In genomic region chr5:35212006-35212982, GRCh38 we compare ENCODE assay signal across 14 cellular contexts. TPM values are rescaled to one million over a fixed set of nuclear protein-coding genes. Genes with fewer than 3 reads are reported as not detected.
A peak's percentile ranks its signal among the peaks of the same experiment; 100 is the strongest.
DNase-seq lines count a peak whose midpoint lies in the region; ATAC-seq and TF ChIP-seq lines count a peak whose summit lies in the region.
"Had no signal": no experiment of that assay in that cellular context is flagged by ENCODE, and none has a peak within 500 bp of the region (broad histone marks: within the 10 kb centered on the region; RNA-seq: fewer than 3 reads in every experiment).

No MANE protein-coding gene starts in this region.

- H3K36me3 Mint-ChIP-seq in stimulated activated memory B cell treated with anti-CD40 and anti-IgM and Interleukin-4, amounts not matched to agents 10 μg/mL and 1 μg/mL and 100 μg/mL, for 72 hours: no peaks in the 10 kb centered on the region

- H3K27me3 ChIP-seq in uterus: no peaks in the 10 kb centered on the region

- H3K27ac ChIP-seq in uterus (no peak overlapping the region), coronary artery (no peak overlapping the region)
- H3K27ac ChIP-seq: epithelial cell of prostate, thoracic aorta had no signal

- H3K36me3 ChIP-seq in uterus: no peaks in the 10 kb centered on the region
- H3K36me3 ChIP-seq: thoracic aorta had no signal

- no peak for TF ChIP-seq POLR2A in uterus (IDR thresholded peaks at IDR 0.05)

- peak; percentile 68 for ATAC-seq in GM21786 (IDR thresholded peaks at IDR 0.05; ENCODE audit: unreplicated experiment)
- peak; percentile 85 for ATAC-seq in HG03354 (IDR thresholded peaks at IDR 0.05; ENCODE audit: poor library complexity, severe bottlenecking, unreplicated experiment)
- ATAC-seq in stimulated activated memory B cell treated with anti-CD40 and anti-IgM and Interleukin-4, amounts not matched to agents 10 μg/mL and 1 μg/mL and 100 μg/mL, for 72 hours: peak; percentile 87
- no peak for ATAC-seq in sciatic nerve

- H3K4me3 ChIP-seq in uterus (no peak overlapping the region), coronary artery (no peak overlapping the region)
- H3K4me3 ChIP-seq: thoracic aorta had no signal

- peak overlapping the region; percentile 55 for H3K27ac Mint-ChIP-seq in stimulated activated memory B cell treated with anti-CD40 and anti-IgM and Interleukin-4, amounts not matched to agents 10 μg/mL and 1 μg/mL and 100 μg/mL, for 72 hours

- H3K9me3 ChIP-seq in uterus: no peaks in the 10 kb centered on the region
- H3K9me3 ChIP-seq: thoracic aorta had no signal

- H3K9me3 Mint-ChIP-seq in stimulated activated memory B cell treated with anti-CD40 and anti-IgM and Interleukin-4, amounts not matched to agents 10 μg/mL and 1 μg/mL and 100 μg/mL, for 72 hours: no peaks in the 10 kb centered on the region

- no peaks in the 10 kb centered on the region for H3K4me1 ChIP-seq in uterus

- H3K27me3 Mint-ChIP-seq in stimulated activated memory B cell treated with anti-CD40 and anti-IgM and Interleukin-4, amounts not matched to agents 10 μg/mL and 1 μg/mL and 100 μg/mL, for 72 hours: no peaks in the 10 kb centered on the region

- H3K4me1 Mint-ChIP-seq in stimulated activated memory B cell treated with anti-CD40 and anti-IgM and Interleukin-4, amounts not matched to agents 10 μg/mL and 1 μg/mL and 100 μg/mL, for 72 hours: peaks cover 24% of the 10 kb centered on the region

- TF ChIP-seq CTCF in uterus (IDR thresholded peaks at IDR 0.05) (no peak), coronary artery (IDR thresholded peaks at IDR 0.05) (no peak)

- H3K4me3 Mint-ChIP-seq in stimulated activated memory B cell treated with anti-CD40 and anti-IgM and Interleukin-4, amounts not matched to agents 10 μg/mL and 1 μg/mL and 100 μg/mL, for 72 hours: no peak overlapping the region

- DNase-seq in SIG-M5 treated with dmso at 0.1 percent for 504 hours (lab: John Stamatoyannopoulos, UW; ENCODE audit: unreplicated experiment): peak; percentile 42
- no peak for DNase-seq in SIG-M5 (lab: John Stamatoyannopoulos, UW)
- DNase-seq in uterus: no peak
- no peak for DNase-seq in coronary artery (ENCODE audit: low spot score)
- DNase-seq in sciatic nerve (ENCODE audit: low spot score): no peak
- DNase-seq: anterior cingulate cortex; NCI-H2029 treated with DMSO at 0.1 percent for 48 hours; Right ventricle myocardium superior; stimulated activated CD4-positive, alpha-beta T cell treated with anti-CD3 and anti-CD28 coated beads, Interleukin-2, amount 100 ng/mL, for 24 hours had no signal

- intact Hi-C loops in uterus (cut with DNase I; ENCODE audit: low total_unique reads) (no loop called here), sciatic nerve (cut with DNase I) (no loop called here)

RNA-seq across cellular contexts. Expression of gene PRLR, which starts 18.0 kb away (rescaled TPM):
- total RNA-seq in uterus (10 to 100 TPM; 15.8 to 80.6 (median 48.0) TPM), sciatic nerve (1.9 TPM)
